8 cellular contexts compared by ENCODE assay signal in the genomic region with DNA sequence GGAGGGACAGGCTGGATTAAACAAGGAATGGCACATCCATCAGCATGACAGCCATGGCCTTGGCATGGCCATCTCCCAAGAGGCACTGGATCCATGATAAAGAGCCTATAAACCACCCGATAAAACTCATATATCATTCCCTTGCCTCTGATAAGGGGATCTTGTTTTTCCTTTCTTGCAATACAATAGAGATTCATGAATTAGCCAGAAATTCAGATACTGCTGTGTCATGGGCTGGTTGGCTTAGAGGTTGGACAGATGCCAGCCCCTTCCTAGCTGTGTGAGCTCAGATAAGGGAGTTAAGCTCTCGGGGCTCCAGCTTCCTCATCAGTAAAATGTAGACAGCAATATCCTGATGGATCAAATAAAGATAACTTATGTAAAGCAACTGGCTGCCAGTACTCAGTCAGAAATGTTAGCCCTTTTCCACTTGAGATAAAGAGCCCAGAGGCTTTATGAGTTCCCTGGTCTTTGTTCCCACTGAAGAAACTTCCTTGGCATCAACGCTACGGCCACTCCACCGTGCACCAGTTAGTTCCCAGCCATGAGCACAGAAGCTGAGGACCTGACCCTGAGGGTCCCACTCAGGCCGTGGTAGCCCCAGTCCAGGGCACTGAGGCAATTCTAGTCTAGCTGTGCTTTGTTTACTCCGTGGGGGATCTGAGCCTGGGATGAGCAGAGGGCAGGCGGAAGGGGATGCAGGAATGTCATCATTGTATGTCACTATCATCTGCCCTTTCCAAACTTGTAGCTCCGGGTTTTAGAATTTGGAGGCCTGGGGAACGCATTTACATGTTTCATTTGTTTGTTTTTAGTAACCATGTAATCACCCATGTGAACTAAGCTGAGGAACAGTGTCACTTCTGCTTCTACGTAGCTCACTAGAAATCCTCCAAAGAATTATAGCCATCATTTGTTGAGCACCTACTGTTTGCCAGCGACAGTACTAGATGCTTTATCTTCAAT.
DNase-seq lines count a peak whose midpoint lies in the region; FAIRE-seq and TF ChIP-seq lines count a peak whose summit lies in the region.

No MANE protein-coding gene starts in this region.

- DNase-seq in GM13977 (ENCODE audit: low spot score) (peak; percentile 55), LoVo (ENCODE audit: low spot score) (peak; percentile 82), astrocyte (ENCODE audit: low read depth) (peak; percentile 89), kidney glomerular epithelial cell (lab: John Stamatoyannopoulos, UW) (peak; percentile 62), testis (peak; percentile 85), COLO829 (ENCODE audit: low spot score) (no peak), Caco-2 (no peak), HuH-7.5 (ENCODE audit: low spot score) (no peak)

- H3K9ac ChIP-seq in astrocyte (ENCODE audit: low read length) = peak overlapping the region; percentile 20

- no peaks in the 10 kb centered on the region for H4K20me1 ChIP-seq in astrocyte (ENCODE audit: insufficient read depth, low read length)

- H3K27ac Mint-ChIP-seq in astrocyte (ENCODE audit: unreplicated experiment) (peak overlapping the region; percentile 60), Caco-2 (ENCODE audit: unreplicated experiment) (no peak overlapping the region)

- peak overlapping the region; percentile 52 for H3K4me2 ChIP-seq in astrocyte (ENCODE audit: low read length)

- H3K4me1 Mint-ChIP-seq in astrocyte (ENCODE audit: low read depth, unreplicated experiment) (peaks cover 3% of the 10 kb centered on the region), Caco-2 (ENCODE audit: low read depth, unreplicated experiment) (no peaks in the 10 kb centered on the region)

- H3K9me3 ChIP-seq in astrocyte (ENCODE audit: insufficient read depth, low read depth, low read length) (no peaks in the 10 kb centered on the region), testis (no peaks in the 10 kb centered on the region), Caco-2 (no peaks in the 10 kb centered on the region)

- CTCF ChIA-PET in Caco-2 (lab: Charles Lee) = no interaction called here

- H3K36me3 ChIP-seq in astrocyte (ENCODE audit: insufficient read depth, low read length) (no peaks in the 10 kb centered on the region), testis (ENCODE audit: low read depth, missing control alignments) (no peaks in the 10 kb centered on the region), Caco-2 (ENCODE audit: control insufficient read depth, insufficient read depth, low read length) (no peaks in the 10 kb centered on the region)

- H3K27me3 Mint-ChIP-seq in astrocyte (ENCODE audit: low read depth, unreplicated experiment) (no peaks in the 10 kb centered on the region), Caco-2 (ENCODE audit: insufficient read depth, unreplicated experiment) (peaks cover 3% of the 10 kb centered on the region)

- no peak for FAIRE-seq in astrocyte (lab: Jason Lieb, UNC)

- H3K27ac ChIP-seq in astrocyte (ENCODE audit: low read depth, low read length) (peak overlapping the region; percentile 62), testis (no peak overlapping the region)

- no TSS peak for BruUV-seq in Caco-2 (replicated peaks; lab: Mats Ljungman, UMichigan)

- no peak for TF ChIP-seq CTCF in GM13977 (IDR thresholded peaks at IDR 0.05; ENCODE audit: extremely low read depth, insufficient read depth, missing control alignments)
- TF ChIP-seq CTCF in astrocyte (IDR thresholded peaks at IDR 0.05; ENCODE audit: insufficient read depth, low read depth, low read length) = no peak
- no peak for TF ChIP-seq CTCF in testis (IDR thresholded peaks at IDR 0.05)
- TF ChIP-seq CTCF in Caco-2 (IDR thresholded peaks at IDR 0.05; ENCODE audit: insufficient read depth in 1 of 2, low read depth in 1 of 2, low read length in 1 of 2, severe bottlenecking in 1 of 2, unreplicated experiment in 1 of 2) = no peak

- 64% methylated on average over 6 to 12 of the region's 12 CpGs for WGBS in testis, 2 donors

- H3K27me3 ChIP-seq in astrocyte (ENCODE audit: insufficient read depth, low read length) (no peaks in the 10 kb centered on the region), testis (no peaks in the 10 kb centered on the region), Caco-2 (replicated peaks; ENCODE audit: control insufficient read depth, insufficient read depth, low read length) (no peaks in the 10 kb centered on the region)

- in situ Hi-C loops in GM13977 (cut with MboI; ENCODE audit: low pct_unique_long_range_greater_than_20kb, low sequenced_read_pairs, unreplicated experiment) = no loop called here

- H2AFZ ChIP-seq in astrocyte (ENCODE audit: low read depth, low read length) = peak overlapping the region; percentile 58

- no peak for TF ChIP-seq POLR2A in testis (IDR thresholded peaks at IDR 0.05)

- H3K4me3 Mint-ChIP-seq in astrocyte (ENCODE audit: unreplicated experiment) = no peak overlapping the region
- H3K4me3 Mint-ChIP-seq in Caco-2 (ENCODE audit: unreplicated experiment) = no peak overlapping the region

- H3K79me2 ChIP-seq in astrocyte (ENCODE audit: insufficient read depth, low read length) = peaks cover 5% of the 10 kb centered on the region

- H3K4me3 ChIP-seq in astrocyte (ENCODE audit: insufficient read depth, low read depth, low read length) = no peak overlapping the region
- H3K4me3 ChIP-seq in testis = no peak overlapping the region
- no peak overlapping the region for H3K4me3 ChIP-seq in Caco-2 (ENCODE audit: low read depth, low read length)

- POLR2A ChIA-PET in Caco-2 (lab: Charles Lee) = no interaction called here

- H3K36me3 Mint-ChIP-seq in astrocyte (ENCODE audit: low read depth, unreplicated experiment) = no peaks in the 10 kb centered on the region
- H3K36me3 Mint-ChIP-seq in Caco-2 (ENCODE audit: insufficient read depth, unreplicated experiment) = no peaks in the 10 kb centered on the region

- H3K4me1 ChIP-seq in astrocyte (ENCODE audit: insufficient read depth, low read length) (peaks cover 10% of the 10 kb centered on the region), testis (no peaks in the 10 kb centered on the region), Caco-2 (no peaks in the 10 kb centered on the region)

- intact Hi-C loops in testis (cut with DNase I; ENCODE audit: low total_unique reads) = no loop called here
- intact Hi-C loops in Caco-2 (cut with micrococcal nuclease; ENCODE audit: unreplicated experiment) = no loop called here

- no peaks in the 10 kb centered on the region for H3K9me3 Mint-ChIP-seq in astrocyte (ENCODE audit: unreplicated experiment)
- no peaks in the 10 kb centered on the region for H3K9me3 Mint-ChIP-seq in Caco-2 (ENCODE audit: unreplicated experiment)

Comparison
In these comparisons a context has a peak if more than half of its experiments do, and no peak if none do; other contexts are left out.
1. DNase-seq: peak in GM13977 (single experiment), LoVo (single experiment), astrocyte (single experiment), kidney glomerular epithelial cell (single experiment) and testis (single experiment); none in COLO829 (single experiment), Caco-2 (0 of 2) and HuH-7.5 (single experiment).